8 cellular contexts compared by ENCODE assay signal in the genomic region with DNA sequence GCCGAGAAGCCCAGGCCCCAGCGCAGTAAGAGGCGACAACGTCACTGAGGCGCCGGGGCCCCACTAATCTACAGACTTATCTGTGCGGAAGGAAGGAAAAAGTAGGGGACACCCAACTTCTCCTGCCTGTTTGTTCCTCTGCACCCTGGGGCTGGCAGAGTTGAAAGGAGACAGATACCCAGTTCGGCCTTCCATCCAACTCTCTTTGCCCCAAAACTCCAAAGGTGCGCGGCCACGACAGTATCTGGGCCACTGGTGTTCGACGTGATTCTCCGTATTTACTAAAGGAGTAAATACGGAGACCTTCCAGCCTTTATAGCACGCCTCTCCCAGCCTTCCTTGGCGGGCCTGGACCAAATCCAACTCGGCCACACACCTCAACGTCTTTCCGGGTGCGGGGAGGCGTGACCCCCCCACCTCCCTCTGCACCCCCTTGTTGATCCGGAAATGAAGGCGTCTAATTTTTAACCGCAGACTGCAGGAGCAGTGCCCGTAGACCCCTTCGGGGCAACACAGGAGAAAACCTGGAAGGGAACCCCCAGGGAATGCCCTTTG. TPM values are rescaled to one million over a fixed set of nuclear protein-coding genes. Genes with fewer than 3 reads are reported as not detected.
DNase-seq lines count a peak whose midpoint lies in the region; ATAC-seq and TF ChIP-seq lines count a peak whose summit lies in the region.

No MANE protein-coding gene starts in this region.

- no peak for TF ChIP-seq CTCF in tibial nerve (IDR thresholded peaks at IDR 0.05)

- peaks cover 0 to 67% (median 32%) of the 10 kb centered on the region in 4 donors for H3K4me1 ChIP-seq in tibial nerve

- H3K36me3 ChIP-seq in tibial nerve: peaks cover 0 to 9% (median 0%) of the 10 kb centered on the region in 3 donors

- H3K9me3 ChIP-seq in tibial nerve: no peaks in the 10 kb centered on the region

- no peaks in the 10 kb centered on the region for H3K27me3 ChIP-seq in tibial nerve

- TF ChIP-seq POLR2A in tibial nerve (IDR thresholded peaks at IDR 0.05): no peak

- ATAC-seq in SK-N-SH treated with all-trans-retinoic acid at 6 μM for 48 hours: no peak
- ATAC-seq in central memory CD8-positive, alpha-beta T cell (replicated peaks; ENCODE audit: extremely low read depth, poor library complexity, severe bottlenecking): peak; percentile 6
- no peak for ATAC-seq in memory B cell (ENCODE audit: low read depth)
- ATAC-seq in GM18873 (IDR thresholded peaks at IDR 0.05; ENCODE audit: low FRiP score, unreplicated experiment): no peak
- no peak for ATAC-seq in GM21619 (IDR thresholded peaks at IDR 0.05; ENCODE audit: unreplicated experiment)

- H3K4me3 Mint-ChIP-seq in central memory CD8-positive, alpha-beta T cell: peak overlapping the region; percentile 96
- peak overlapping the region; percentile 93 for H3K4me3 Mint-ChIP-seq in memory B cell

- peak overlapping the region; percentile 64 to 83 (median 74) for H3K4me3 ChIP-seq in tibial nerve

- 7% methylated on average over 27 of the region's 27 CpGs for WGBS in tibial nerve, 2 donors

- no peak for TF ChIP-seq EP300 in tibial nerve (IDR thresholded peaks at IDR 0.05)

- H3K27ac ChIP-seq in tibial nerve: peak overlapping the region in 3 of 4 donors; percentile 81 to 95 (median 85)

- peak; percentile 59 for DNase-seq in stimulated activated CD4-positive, alpha-beta T cell treated with anti-CD3 and anti-CD28 coated beads, Interleukin-15, amount 100 ng/mL, for 24 hours
- DNase-seq in stimulated activated CD4-positive, alpha-beta T cell treated with anti-CD3 and anti-CD28 coated beads, Interleukin-4, amount 100 ng/mL, for 4 hours: no peak
- peak; percentile 46 to 65 for DNase-seq in central memory CD8-positive, alpha-beta T cell (ENCODE audit: low spot score in 2 of 2)
- DNase-seq in memory B cell (ENCODE audit: low spot score in 2 of 2) (no peak), tibial nerve (ENCODE audit: low spot score in 2 of 2) (peak in 1 of 2 donors; percentile 29)

- H3K36me3 Mint-ChIP-seq in central memory CD8-positive, alpha-beta T cell (ENCODE audit: insufficient read depth): peaks cover 71% of the 10 kb centered on the region
- H3K36me3 Mint-ChIP-seq in memory B cell: no peaks in the 10 kb centered on the region

- no peaks in the 10 kb centered on the region for H3K27me3 Mint-ChIP-seq in central memory CD8-positive, alpha-beta T cell
- H3K27me3 Mint-ChIP-seq in memory B cell: no peaks in the 10 kb centered on the region

- peak overlapping the region; percentile 100 for H3K27ac Mint-ChIP-seq in central memory CD8-positive, alpha-beta T cell (ENCODE audit: low read depth)
- peak overlapping the region; percentile 90 for H3K27ac Mint-ChIP-seq in memory B cell

- peaks cover 42% of the 10 kb centered on the region for H3K4me1 Mint-ChIP-seq in central memory CD8-positive, alpha-beta T cell
- peaks cover 23% of the 10 kb centered on the region for H3K4me1 Mint-ChIP-seq in memory B cell

- no peaks in the 10 kb centered on the region for H3K9me3 Mint-ChIP-seq in central memory CD8-positive, alpha-beta T cell
- no peaks in the 10 kb centered on the region for H3K9me3 Mint-ChIP-seq in memory B cell

TF ChIP-seq in SK-N-SH treated with all-trans-retinoic acid at 6 μM for 48 hours, 23 proteins besides CTCF, POLR2A, EP300 and RAD21:
- TF ChIP-seq BACH2 (CRISPR knock-in tag; IDR thresholded peaks at IDR 0.05; ENCODE audit: borderline replicate concordance) (no peak), ZNF8 (CRISPR knock-in tag; IDR thresholded peaks at IDR 0.05) (no peak), TCF4 (CRISPR knock-in tag; IDR thresholded peaks at IDR 0.05; ENCODE audit: borderline replicate concordance) (no peak), ZNF70 (CRISPR knock-in tag; IDR thresholded peaks at IDR 0.05) (no peak)
- TF ChIP-seq, protein P1, sequence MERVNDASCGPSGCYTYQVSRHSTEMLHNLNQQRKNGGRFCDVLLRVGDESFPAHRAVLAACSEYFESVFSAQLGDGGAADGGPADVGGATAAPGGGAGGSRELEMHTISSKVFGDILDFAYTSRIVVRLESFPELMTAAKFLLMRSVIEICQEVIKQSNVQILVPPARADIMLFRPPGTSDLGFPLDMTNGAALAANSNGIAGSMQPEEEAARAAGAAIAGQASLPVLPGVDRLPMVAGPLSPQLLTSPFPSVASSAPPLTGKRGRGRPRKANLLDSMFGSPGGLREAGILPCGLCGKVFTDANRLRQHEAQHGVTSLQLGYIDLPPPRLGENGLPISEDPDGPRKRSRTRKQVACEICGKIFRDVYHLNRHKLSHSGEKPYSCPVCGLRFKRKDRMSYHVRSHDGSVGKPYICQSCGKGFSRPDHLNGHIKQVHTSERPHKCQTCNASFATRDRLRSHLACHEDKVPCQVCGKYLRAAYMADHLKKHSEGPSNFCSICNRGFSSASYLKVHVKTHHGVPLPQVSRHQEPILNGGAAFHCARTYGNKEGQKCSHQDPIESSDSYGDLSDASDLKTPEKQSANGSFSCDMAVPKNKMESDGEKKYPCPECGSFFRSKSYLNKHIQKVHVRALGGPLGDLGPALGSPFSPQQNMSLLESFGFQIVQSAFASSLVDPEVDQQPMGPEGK (CRISPR knock-in tag; IDR thresholded peaks at IDR 0.05; ENCODE audit: borderline replicate concordance): 0 out of 2 replicates have a peak, but pooled peaks have one; percentile 18

RNA-seq across cellular contexts. Expression of a gene that starts 1.6 kb away (rescaled TPM):
- 10 to 100 TPM; 34.3 to 56.8 (median 35.6) TPM for total RNA-seq in tibial nerve

Comparison
In these comparisons a context has a peak if more than half of its experiments do, and no peak if none do; other contexts are left out.
1. DNase-seq: peak in stimulated activated CD4-positive, alpha-beta T cell treated with anti-CD3 and anti-CD28 coated beads, Interleukin-15, amount 100 ng/mL, for 24 hours (single experiment) and central memory CD8-positive, alpha-beta T cell (2 of 2); none in stimulated activated CD4-positive, alpha-beta T cell treated with anti-CD3 and anti-CD28 coated beads, Interleukin-4, amount 100 ng/mL, for 4 hours (0 of 2) and memory B cell (0 of 2).